9 cellular contexts compared by ENCODE assay signal in the genomic region with DNA sequence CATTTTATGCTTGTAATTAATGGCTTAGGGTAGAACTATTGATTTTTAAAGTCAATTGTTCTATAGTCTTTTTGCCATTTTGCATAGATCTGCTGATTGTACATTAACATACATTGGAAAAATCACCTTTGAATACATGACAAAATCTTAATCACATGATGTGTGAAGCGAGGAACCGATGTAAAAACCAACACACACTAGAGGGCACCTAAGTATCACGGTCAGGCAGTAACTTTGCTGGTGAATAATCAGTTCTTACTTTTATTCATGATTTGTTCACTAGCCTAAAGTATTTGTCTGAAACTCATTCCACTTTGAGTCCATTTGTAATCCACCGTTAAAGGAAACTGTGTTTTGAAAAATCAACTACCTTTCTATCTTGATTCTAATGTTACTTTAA. TPM values are rescaled to one million over a fixed set of nuclear protein-coding genes. Genes with fewer than 3 reads are reported as not detected.
A peak's percentile ranks its signal among the peaks of the same experiment; 100 is the strongest.
DNase-seq lines count a peak whose midpoint lies in the region; ATAC-seq, FAIRE-seq and TF ChIP-seq lines count a peak whose summit lies in the region.
"Had no signal": no experiment of that assay in that cellular context is flagged by ENCODE, and none has a peak within 500 bp of the region (broad histone marks: within the 10 kb centered on the region; RNA-seq: fewer than 3 reads in every experiment).

No MANE protein-coding gene starts in this region.

- POLR2A ChIA-PET in T-cell (lab: Charles Lee): no interaction called here
- POLR2A ChIA-PET in CD8-positive, alpha-beta T cell (lab: Charles Lee): no interaction called here

- no peaks in the 10 kb centered on the region for H3K9me2 ChIP-seq in GM23248 (ENCODE audit: insufficient read depth)

- CTCF ChIA-PET in T-cell (lab: Charles Lee): no interaction called here
- CTCF ChIA-PET in CD8-positive, alpha-beta T cell (lab: Charles Lee): interaction anchor here (1.3 kb wide), 1 partner anchor 112 kb away, joined by 3 read pairs; no protein-coding TSS in a partner anchor

- DNase-seq in AG09309 (ENCODE audit: low read depth) (peak; percentile 27), GM23248 (peak; percentile 51), SK-MEL-5 (ENCODE audit: low read depth, low spot score) (peak; percentile 54), frontal cortex (ENCODE audit: low spot score in 2 of 2) (peak in 1 of 2 donors; percentile 14), T-cell (no peak)
- DNase-seq in effector memory CD8-positive, alpha-beta T cell: no peak
- no peak for DNase-seq in CD8-positive, alpha-beta T cell

- H3K4me1 Mint-ChIP-seq in T-cell: no peaks in the 10 kb centered on the region
- H3K4me1 Mint-ChIP-seq in effector memory CD8-positive, alpha-beta T cell (ENCODE audit: low read depth in 2 of 2): peaks cover 2 to 4% of the 10 kb centered on the region in 2 donors
- H3K4me1 Mint-ChIP-seq in CD8-positive, alpha-beta T cell (ENCODE audit: low read depth): no peaks in the 10 kb centered on the region

- in situ Hi-C loops in GM23248 (cut with MboI) (no loop called here), SK-MEL-5 (cut with HindIII; ENCODE audit: low pct_unique_long_range_greater_than_20kb, low sequenced_read_pairs) (no loop called here)

- peak; percentile 53 for FAIRE-seq in frontal cortex (lab: Jason Lieb, UNC)

- no peaks in the 10 kb centered on the region for H3K9me3 Mint-ChIP-seq in T-cell
- no peaks in the 10 kb centered on the region for H3K9me3 Mint-ChIP-seq in effector memory CD8-positive, alpha-beta T cell
- no peaks in the 10 kb centered on the region for H3K9me3 Mint-ChIP-seq in CD8-positive, alpha-beta T cell

- H3K4me3 Mint-ChIP-seq in T-cell: no peak overlapping the region
- no peak overlapping the region for H3K4me3 Mint-ChIP-seq in effector memory CD8-positive, alpha-beta T cell
- no peak overlapping the region for H3K4me3 Mint-ChIP-seq in CD8-positive, alpha-beta T cell

- H3K79me2 ChIP-seq in GM23248 (ENCODE audit: insufficient read depth): no peaks in the 10 kb centered on the region

- H3K9ac ChIP-seq in GM23248: no peak overlapping the region

- H3K4me1 ChIP-seq in GM23248 (ENCODE audit: insufficient read depth): 0 out of 2 replicates have a peak, but pooled peaks cover 4% of the 10 kb centered on the region
- no peaks in the 10 kb centered on the region for H3K4me1 ChIP-seq in CD8-positive, alpha-beta T cell (ENCODE audit: insufficient read depth, low read length)

- WGBS in GM23248 (ENCODE audit: low coverage in 1 of 2, low lambda C conversion rate in 2 of 2, missing lambda C conversion rate in 2 of 2), 2 experiments: 74 to 82% methylated on average over 4 of the region's 4 CpGs

- no peak overlapping the region for H3K4me2 ChIP-seq in GM23248 (ENCODE audit: unreplicated experiment)

- H3K4me3 ChIP-seq in AG09309 (ENCODE audit: control insufficient read depth, low read depth, low read length): no peak overlapping the region
- no peak overlapping the region for H3K4me3 ChIP-seq in GM23248
- no peak overlapping the region for H3K4me3 ChIP-seq in CD8-positive, alpha-beta T cell (ENCODE audit: low read depth, low read length)
- H3K4me3 ChIP-seq: lung had no signal

- no peaks in the 10 kb centered on the region for H3F3A ChIP-seq in GM23248 (ENCODE audit: insufficient read depth)

- ATAC-seq in GM18505 (IDR thresholded peaks at IDR 0.05; ENCODE audit: unreplicated experiment) (no peak), T-cell (replicated peaks in 1 of 4) (no peak)
- no peak for ATAC-seq in effector memory CD8-positive, alpha-beta T cell (replicated peaks)
- no peak for ATAC-seq in CD8-positive, alpha-beta T cell

- peak; percentile 55 for TF ChIP-seq CTCF in AG09309 (IDR thresholded peaks at IDR 0.05; ENCODE audit: control insufficient read depth, insufficient read depth, low read depth, low read length, missing control alignments)
- TF ChIP-seq CTCF in CD8-positive, alpha-beta T cell (IDR thresholded peaks at IDR 0.05): no peak

- H4K20me1 ChIP-seq in GM23248 (ENCODE audit: insufficient read depth): 0 out of 2 replicates have a peak, but pooled peaks cover 2% of the 10 kb centered on the region

- H3K27ac Mint-ChIP-seq in T-cell: no peak overlapping the region
- H3K27ac Mint-ChIP-seq in effector memory CD8-positive, alpha-beta T cell: no peak overlapping the region
- no peak overlapping the region for H3K27ac Mint-ChIP-seq in CD8-positive, alpha-beta T cell

- no peak for TF ChIP-seq POLR2A in GM18505 (IDR thresholded peaks at IDR 0.05; ENCODE audit: borderline replicate concordance, extremely low read depth, insufficient read depth, insufficient read length)

- no peak overlapping the region for H2AFZ ChIP-seq in GM23248

- no peaks in the 10 kb centered on the region for H3K27me3 Mint-ChIP-seq in T-cell
- no peaks in the 10 kb centered on the region for H3K27me3 Mint-ChIP-seq in effector memory CD8-positive, alpha-beta T cell
- H3K27me3 Mint-ChIP-seq in CD8-positive, alpha-beta T cell (ENCODE audit: low read depth): no peaks in the 10 kb centered on the region

- no peak overlapping the region for H3K27ac ChIP-seq in GM23248
- no peak overlapping the region for H3K27ac ChIP-seq in CD8-positive, alpha-beta T cell (ENCODE audit: low read depth, low read length)

- intact Hi-C loops in CD8-positive, alpha-beta T cell (cut with DNase I, micrococcal nuclease): loop anchor here in 1 of 2 experiments (1.0 kb wide), 1 partner anchor 113 kb away; no protein-coding TSS in a partner anchor

- peaks cover 3% of the 10 kb centered on the region for H3K36me3 Mint-ChIP-seq in T-cell
- H3K36me3 Mint-ChIP-seq in effector memory CD8-positive, alpha-beta T cell (ENCODE audit: insufficient read depth): peaks cover 5% of the 10 kb centered on the region
- H3K36me3 Mint-ChIP-seq in CD8-positive, alpha-beta T cell: peaks cover 4% of the 10 kb centered on the region

- H3K9me3 ChIP-seq in GM23248 (ENCODE audit: low read depth): no peaks in the 10 kb centered on the region
- H3K9me3 ChIP-seq in CD8-positive, alpha-beta T cell (ENCODE audit: low read length): no peaks in the 10 kb centered on the region

- no peaks in the 10 kb centered on the region for H3K27me3 ChIP-seq in GM23248 (replicated peaks; ENCODE audit: insufficient read depth)
- no peaks in the 10 kb centered on the region for H3K27me3 ChIP-seq in CD8-positive, alpha-beta T cell (ENCODE audit: insufficient read depth, low read length)

- no peaks in the 10 kb centered on the region for H3K36me3 ChIP-seq in GM23248 (ENCODE audit: low read depth)
- no peaks in the 10 kb centered on the region for H3K36me3 ChIP-seq in CD8-positive, alpha-beta T cell (ENCODE audit: insufficient read depth, low read length)

RNA-seq across cellular contexts. Expression of a gene that starts 28.2 kb away (rescaled TPM):
- 5.1 and 7.3 TPM in 2 replicates for total RNA-seq in GM23248 (2014; rRNA removed; shearing (Covaris generic))
- polyA plus RNA-seq in GM23248 (2016; fragmentation: Nextera tagmentation; extraction: Ambion mirVana): 5.3 and 6.7 TPM in 2 replicates
- 2.5 and 3.3 TPM in 2 replicates for total RNA-seq in SK-MEL-5 (2014; rRNA removed; shearing (Covaris generic))
- polyA plus RNA-seq in SK-MEL-5 (2015; cell fraction: cytosol; rRNA removed): 3.6 and 3.9 TPM in 2 replicates
- 1.2 and 3.1 TPM in 2 replicates for polyA plus RNA-seq in SK-MEL-5 (2015; cell fraction: nucleus; rRNA removed)
- total RNA-seq in frontal cortex (10.6 TPM), T-cell (1 to 10 TPM; 2.8 to 7.3 (median 4.9) TPM)
- 1 to 10 TPM; 1.7 to 1.9 TPM for total RNA-seq in CD8-positive, alpha-beta T cell

Comparison
In these comparisons a context has a peak if more than half of its experiments do, and no peak if none do; other contexts are left out.
1. DNase-seq: peak in AG09309 (single experiment), GM23248 (single experiment) and SK-MEL-5 (single experiment); none in T-cell (0 of 34), effector memory CD8-positive, alpha-beta T cell (0 of 3) and CD8-positive, alpha-beta T cell (0 of 7).